2 cellular contexts compared by ENCODE assay signal in genomic region chrX:103356023-103356798, GRCh38.
TF ChIP-seq lines count a peak whose summit lies in the region.

Gene TCEAL9 (plus strand): TSS chrX:103356506. CDS start chrX:103357685, 1,179 bp downstream.

TF ChIP-seq in IMR-90, 13 proteins besides CTCF, POLR2A, EP300 and RAD21:
- TF ChIP-seq CHD1 (IDR thresholded peaks at IDR 0.05; ENCODE audit: low read depth, low read length) (no peak), USF2 (IDR thresholded peaks at IDR 0.05; ENCODE audit: low read depth, low read length) (peak; percentile 66), MXI1 (IDR thresholded peaks at IDR 0.05; ENCODE audit: borderline replicate concordance, low read depth, low read length) (no peak), MAZ (IDR thresholded peaks at IDR 0.05; ENCODE audit: borderline replicate concordance, low read depth, low read length) (no peak), BHLHE40 (IDR thresholded peaks at IDR 0.05; ENCODE audit: low read depth, low read length) (0 out of 2 replicates have a peak, but pooled peaks have one; percentile 33), SMC3 (IDR thresholded peaks at IDR 0.05; ENCODE audit: low read depth, low read length) (no peak)

TF ChIP-seq in H1, 55 proteins besides CTCF, POLR2A, EP300 and RAD21:
- TF ChIP-seq RXRA (IDR thresholded peaks at IDR 0.05; ENCODE audit: insufficient read depth, low read depth, low read length) = no peak
- TF ChIP-seq TBP (IDR thresholded peaks at IDR 0.05; ENCODE audit: low read depth, low read length) = peak; percentile 42
- peak; percentile 60 for TF ChIP-seq PHF8 (conservative IDR thresholded peaks at IDR 0.05; ENCODE audit: low read depth, low read length)
- TF ChIP-seq BCL11A (IDR thresholded peaks at IDR 0.05; ENCODE audit: low read depth in 2 of 2, low read length in 2 of 2) = no peak
- peak; percentile 31; the same call in 1 of the 2 replicates for TF ChIP-seq E2F6 (IDR thresholded peaks at IDR 0.05)
- no peak for TF ChIP-seq SP4 (IDR thresholded peaks at IDR 0.05; ENCODE audit: low read length)
- peak; percentile 74 for TF ChIP-seq TAF1 (IDR thresholded peaks at IDR 0.05; ENCODE audit: low read depth, low read length)
- TF ChIP-seq POLR2AphosphoS5 (IDR thresholded peaks at IDR 0.05; ENCODE audit: low read depth, low read length) = peak; percentile 82
- TF ChIP-seq CREB1 (IDR thresholded peaks at IDR 0.05) = peak; percentile 83
- 0 out of 2 replicates have a peak, but pooled peaks have one; percentile 30 for TF ChIP-seq YY1 (IDR thresholded peaks at IDR 0.05; ENCODE audit: low read depth, low read length)
- no peak for TF ChIP-seq USF2 (IDR thresholded peaks at IDR 0.05; ENCODE audit: low read length)
